17 cellular contexts compared by ENCODE assay signal in genomic region chr12:59023861-59024424, GRCh38.
A peak's percentile ranks its signal among the peaks of the same experiment; 100 is the strongest.
DNase-seq lines count a peak whose midpoint lies in the region; ATAC-seq and TF ChIP-seq lines count a peak whose summit lies in the region.
"Had no signal": no experiment of that assay in that cellular context is flagged by ENCODE, and none has a peak within 500 bp of the region (broad histone marks: within the 10 kb centered on the region; RNA-seq: fewer than 3 reads in every experiment).

No MANE protein-coding gene starts in this region.

- H3K9me3 ChIP-seq in SK-N-MC (ENCODE audit: low read depth, low read length) (no peaks in the 10 kb centered on the region), BE2C (no peaks in the 10 kb centered on the region), lower lobe of right lung (no peaks in the 10 kb centered on the region)
- H3K9me3 ChIP-seq: A549 had no signal

- H3K27me3 ChIP-seq in BE2C (no peaks in the 10 kb centered on the region), lower lobe of right lung (ENCODE audit: low read depth) (no peaks in the 10 kb centered on the region)

- intact Hi-C loops in lower lobe of right lung (cut with DNase I) = no loop called here

- H3K27ac ChIP-seq in SK-N-MC = peak overlapping the region; percentile 63
- H3K27ac ChIP-seq in lower lobe of right lung = no peak overlapping the region
- H3K27ac ChIP-seq: A549 had no signal

- DNase-seq in COLO829 (ENCODE audit: low spot score) (peak; percentile 36), SK-N-MC (ENCODE audit: low read depth, low spot score) (no peak), fibroblast of mammary gland (ENCODE audit: low read depth) (peak; percentile 28), skeletal muscle cell (ENCODE audit: low read depth) (peak; percentile 32), GM10266 (ENCODE audit: extremely low spot score) (no peak), BE2C (no peak), lower lobe of right lung (no peak)
- DNase-seq: AML-193; CD4-positive, CD25-positive, alpha-beta regulatory T cell; NCI-H146; NCI-H2081; NCI-H510A; NCI-H774; RPMI8226; SIG-M5 had no signal

- TF ChIP-seq CTCF in fibroblast of mammary gland (conservative IDR thresholded peaks at IDR 0.05; ENCODE audit: control insufficient read depth, insufficient read depth, low read depth, low read length) (no peak), GM10266 (IDR thresholded peaks at IDR 0.05; ENCODE audit: control insufficient read depth, insufficient read depth, low read depth, missing control alignments) (no peak), BE2C (IDR thresholded peaks at IDR 0.05; ENCODE audit: low read depth, low read length) (no peak), lower lobe of right lung (IDR thresholded peaks at IDR 0.05) (no peak)

- ATAC-seq in lower lobe of right lung = no peak
- ATAC-seq: A549, HCT116 had no signal

- no peaks in the 10 kb centered on the region for H3K36me3 ChIP-seq in SK-N-MC (ENCODE audit: insufficient read depth, low read length)
- no peaks in the 10 kb centered on the region for H3K36me3 ChIP-seq in BE2C
- no peaks in the 10 kb centered on the region for H3K36me3 ChIP-seq in lower lobe of right lung

- H3K4me1 ChIP-seq in BE2C = no peaks in the 10 kb centered on the region
- no peaks in the 10 kb centered on the region for H3K4me1 ChIP-seq in lower lobe of right lung
- H3K4me1 ChIP-seq: A549 had no signal

- H3K9ac ChIP-seq in SK-N-MC (ENCODE audit: insufficient read length) = peak overlapping the region; percentile 32

- peak overlapping the region; percentile 50; the same call in 1 of the 2 replicates for H3K4me3 ChIP-seq in SK-N-MC
- H3K4me3 ChIP-seq in fibroblast of mammary gland (ENCODE audit: control insufficient read depth, low read depth, low read length) = no peak overlapping the region
- no peak overlapping the region for H3K4me3 ChIP-seq in skeletal muscle cell (ENCODE audit: low read depth, low read length)
- H3K4me3 ChIP-seq in BE2C (ENCODE audit: low read depth, low read length) = no peak overlapping the region
- no peak overlapping the region for H3K4me3 ChIP-seq in lower lobe of right lung
- H3K4me3 ChIP-seq: A549 had no signal

Comparison
In these comparisons a context has a peak if more than half of its experiments do, and no peak if none do; other contexts are left out.
1. DNase-seq: peak in COLO829 (single experiment), fibroblast of mammary gland (single experiment) and skeletal muscle cell (single experiment); none in SK-N-MC (single experiment), GM10266 (single experiment), BE2C (single experiment) and lower lobe of right lung (single experiment).